In the genomic region with DNA sequence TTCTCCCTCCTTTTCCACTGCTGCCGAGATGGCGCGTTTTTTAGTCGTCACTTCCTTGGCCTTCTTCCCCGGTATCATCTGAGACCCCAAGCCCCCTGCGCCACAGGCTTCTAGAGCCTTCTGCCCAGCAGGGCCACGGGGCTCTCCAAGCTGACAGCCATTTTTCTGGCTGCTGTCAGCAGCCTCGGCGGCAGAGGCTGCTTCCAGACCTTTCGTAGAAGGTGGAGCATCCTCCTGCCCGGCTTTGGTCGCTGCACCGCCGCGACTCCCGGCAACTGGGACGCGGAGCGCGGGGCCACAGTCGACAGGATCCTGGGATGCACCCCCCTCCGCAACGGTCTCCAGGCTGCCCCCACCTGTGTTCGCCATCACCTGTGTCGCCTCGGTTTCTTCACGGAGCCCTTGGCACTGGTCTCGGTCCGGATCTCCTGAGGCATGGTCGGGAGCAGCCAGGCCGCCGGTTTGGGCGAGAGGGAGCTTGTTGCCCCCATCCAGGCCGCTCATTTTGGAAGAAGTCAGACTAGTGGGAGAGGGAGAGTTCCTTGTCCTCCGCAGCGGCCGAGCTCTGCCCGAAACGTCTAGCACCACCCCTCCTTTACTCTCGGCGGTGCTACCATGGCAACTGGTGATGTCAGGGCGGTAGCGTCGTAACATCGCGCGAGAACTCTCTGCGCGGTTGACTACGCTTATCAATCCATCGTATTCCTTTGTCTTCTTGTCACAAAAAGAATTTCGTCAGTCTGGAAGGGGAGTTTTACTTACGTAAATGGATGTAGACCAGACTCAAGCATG, we compare ENCODE assay signal across 8 cellular contexts. TPM values are rescaled to one million over a fixed set of nuclear protein-coding genes. Genes with fewer than 3 reads are reported as not detected.
A peak's percentile ranks its signal among the peaks of the same experiment; 100 is the strongest.
DNase-seq lines count a peak whose midpoint lies in the region; ATAC-seq and TF ChIP-seq lines count a peak whose summit lies in the region.

A gene (minus strand): TSS at position 571 of the 792 bp plus-strand sequence. CDS start 67 bp downstream, at position 504.

- DNase-seq in BE2C, result peak; percentile 95
- DNase-seq in GM19240 (ENCODE audit: insufficient read length, low spot score), result peak; percentile 91
- peak; percentile 75 for DNase-seq in NCI-H510A treated with DMSO at 0.1 percent for 48 hours (lab: John Stamatoyannopoulos, UW)
- DNase-seq in activated CD4-positive, alpha-beta T cell treated with anti-CD3 and anti-CD28 coated beads for 24 hours (ENCODE audit: low read depth in 2 of 2), result peak; percentile 75 to 76
- DNase-seq in choroid plexus epithelial cell (ENCODE audit: low read depth), result peak; percentile 97
- peak; percentile 77 for DNase-seq in kidney epithelial cell (ENCODE audit: low read depth)
- peak; percentile 91 for DNase-seq in stimulated activated CD4-positive, alpha-beta T cell treated with anti-CD3 and anti-CD28 coated beads, Interleukin-15, amount 100 ng/mL, for 24 hours

- H3K4me1 ChIP-seq in BE2C, result peaks cover 12% of the 10 kb centered on the region

- H3K36me3 ChIP-seq in BE2C (peaks cover 7% of the 10 kb centered on the region), kidney epithelial cell (ENCODE audit: control insufficient read depth, insufficient read depth, low read length) (peaks cover 2% of the 10 kb centered on the region)

- peak within 1 kb of the TSS; percentile 98 for H3K4me3 ChIP-seq in BE2C (ENCODE audit: low read depth, low read length)
- peak within 1 kb of the TSS; percentile 93 for H3K4me3 ChIP-seq in choroid plexus epithelial cell (ENCODE audit: low read depth, low read length)
- peak within 1 kb of the TSS; percentile 78 for H3K4me3 ChIP-seq in kidney epithelial cell (ENCODE audit: low read depth, low read length)

- TF ChIP-seq CTCF in BE2C (IDR thresholded peaks at IDR 0.05; ENCODE audit: low read depth, low read length), result no peak
- no peak for TF ChIP-seq CTCF in choroid plexus epithelial cell (conservative IDR thresholded peaks at IDR 0.05; ENCODE audit: low read depth, low read length)
- TF ChIP-seq CTCF in kidney epithelial cell (IDR thresholded peaks at IDR 0.05; ENCODE audit: insufficient read depth, low read length, poor library complexity, severe bottlenecking), result no peak

- H3K27me3 ChIP-seq in BE2C, result no peaks in the 10 kb centered on the region
- H3K27me3 ChIP-seq in kidney epithelial cell (ENCODE audit: control insufficient read depth, insufficient read depth, low read length), result no peaks in the 10 kb centered on the region

- ATAC-seq in HG03442 (IDR thresholded peaks at IDR 0.05; ENCODE audit: unreplicated experiment), result peak; percentile 100

- no peaks in the 10 kb centered on the region for H3K9me3 ChIP-seq in BE2C

RNA-seq across cellular contexts. Expression of the gene that starts here (rescaled TPM):
- polyA plus RNA-seq in BE2C (2012; ENCODE audit: insufficient read depth, insufficient read length, low read depth), result 62.5 TPM
- 13.5 and 14.3 TPM in 2 replicates for total RNA-seq in kidney epithelial cell

Comparison
In these comparisons a context has a peak if more than half of its experiments do, and no peak if none do; other contexts are left out.
1. Peak in every context shown above with its lines: DNase-seq, ATAC-seq and H3K4me3 ChIP-seq.